ENCODE assay signal across 12 cellular contexts in genomic region chr15:66705277-66705927, GRCh38. TPM values are rescaled to one million over a fixed set of nuclear protein-coding genes. Genes with fewer than 3 reads are reported as not detected.
DNase-seq lines count a peak whose midpoint lies in the region; ATAC-seq and TF ChIP-seq lines count a peak whose summit lies in the region.
"Had no signal": no experiment of that assay in that cellular context is flagged by ENCODE, and none has a peak within 500 bp of the region (broad histone marks: within the 10 kb centered on the region; RNA-seq: fewer than 3 reads in every experiment).

No MANE protein-coding gene starts in this region.

- H3K4me1 ChIP-seq in A673 (ENCODE audit: insufficient read depth, low read length, poor library complexity, severe bottlenecking) (peaks cover 42% of the 10 kb centered on the region), HUES64 (ENCODE audit: insufficient read depth, low read length) (peaks cover 24% of the 10 kb centered on the region), muscle layer of colon (ENCODE audit: insufficient read depth, low read length) (peaks cover 49% of the 10 kb centered on the region)

- no peaks in the 10 kb centered on the region for H3K36me3 Mint-ChIP-seq in natural killer cell treated with Interleukin-12 subunit alpha and Interleukin-12 subunit beta and Interleukin-15 and Interleukin-18, amount 100 ng/mL, for 72 hours

- 74% methylated on average over 3 of the region's 3 CpGs for WGBS in HUES64

- no peaks in the 10 kb centered on the region for H3K9me3 Mint-ChIP-seq in natural killer cell treated with Interleukin-12 subunit alpha and Interleukin-12 subunit beta and Interleukin-15 and Interleukin-18, amount 100 ng/mL, for 72 hours
- H3K9me3 Mint-ChIP-seq: CD4-positive, alpha-beta memory T cell had no signal

- peak overlapping the region; percentile 75 for H3K27ac ChIP-seq in A673 (ENCODE audit: low read depth, low read length, poor library complexity, severe bottlenecking)
- H3K27ac ChIP-seq in HUES64 (ENCODE audit: low read depth, low read length): no peak overlapping the region
- H3K27ac ChIP-seq in coronary artery: peak overlapping the region; percentile 83 to 96
- peak overlapping the region; percentile 59 for H3K27ac ChIP-seq in muscle layer of colon (ENCODE audit: low read depth, low read length)
- H3K27ac ChIP-seq: WERI-Rb-1 had no signal

- H3K27me3 Mint-ChIP-seq in natural killer cell treated with Interleukin-12 subunit alpha and Interleukin-12 subunit beta and Interleukin-15 and Interleukin-18, amount 100 ng/mL, for 72 hours: peaks cover 22 to 26% of the 10 kb centered on the region in 2 donors

- intact Hi-C loops in A673 (cut with micrococcal nuclease; ENCODE audit: unreplicated experiment): no loop called here

- no peak for ATAC-seq in natural killer cell treated with Interleukin-12 subunit alpha and Interleukin-12 subunit beta and Interleukin-15 and Interleukin-18, amount 100 ng/mL, for 72 hours
- ATAC-seq in HG03045 (IDR thresholded peaks at IDR 0.05; ENCODE audit: unreplicated experiment): no peak

- H3K4me3 Mint-ChIP-seq in natural killer cell treated with Interleukin-12 subunit alpha and Interleukin-12 subunit beta and Interleukin-15 and Interleukin-18, amount 100 ng/mL, for 72 hours: no peak overlapping the region

- H3K4me3 ChIP-seq in A673 (ENCODE audit: low read depth, low read length, poor library complexity, severe bottlenecking): peak overlapping the region; percentile 63
- H3K4me3 ChIP-seq in HUES64 (ENCODE audit: low read length): peak overlapping the region; percentile 86; the same call in 1 of the 2 replicates
- H3K4me3 ChIP-seq in coronary artery: peak overlapping the region; percentile 93
- peak overlapping the region in 1 of 2 donors; percentile 92 for H3K4me3 ChIP-seq in muscle layer of colon (ENCODE audit: low read depth in 1 of 2, low read length in 2 of 2)

- CTCF ChIA-PET in A673 (lab: Charles Lee): no interaction called here

- no peak for TF ChIP-seq CTCF in A673 (conservative IDR thresholded peaks at IDR 0.05; ENCODE audit: low read depth, low read length)
- no peak for TF ChIP-seq CTCF in coronary artery (IDR thresholded peaks at IDR 0.05)

- H3K9me3 ChIP-seq in A673 (ENCODE audit: low read depth, low read length, poor library complexity, severe bottlenecking): no peaks in the 10 kb centered on the region
- no peaks in the 10 kb centered on the region for H3K9me3 ChIP-seq in HUES64 (ENCODE audit: insufficient read depth, low read depth, low read length)
- no peaks in the 10 kb centered on the region for H3K9me3 ChIP-seq in muscle layer of colon (ENCODE audit: low read length)

- H3K27me3 ChIP-seq in A673 (replicated peaks; ENCODE audit: insufficient read depth, low read depth, low read length, poor library complexity): no peaks in the 10 kb centered on the region
- H3K27me3 ChIP-seq in HUES64 (ENCODE audit: insufficient read depth, low read length): peaks cover 33% of the 10 kb centered on the region
- no peaks in the 10 kb centered on the region for H3K27me3 ChIP-seq in muscle layer of colon (ENCODE audit: control insufficient read depth in 1 of 2, insufficient read depth in 2 of 2, low read length in 2 of 2)

- no peak overlapping the region for H3K27ac Mint-ChIP-seq in natural killer cell treated with Interleukin-12 subunit alpha and Interleukin-12 subunit beta and Interleukin-15 and Interleukin-18, amount 100 ng/mL, for 72 hours

- POLR2A ChIA-PET in A673 (lab: Charles Lee; ENCODE audit: low non-redundant PET): interaction anchor here (0.7 kb wide), 1 partner anchor 74 kb away, joined by 3 read pairs; no protein-coding TSS in a partner anchor

- DNase-seq in A673 (ENCODE audit: low spot score) (no peak), coronary artery (ENCODE audit: low spot score) (no peak), NCI-H187 treated with DMSO at 0.1 percent for 48 hours (lab: John Stamatoyannopoulos, UW) (no peak), AG08396 (ENCODE audit: low spot score) (no peak)
- DNase-seq in natural killer cell treated with Interleukin-12 subunit alpha and Interleukin-12 subunit beta and Interleukin-15 and Interleukin-18, amount 100 ng/mL, for 72 hours (ENCODE audit: low spot score): no peak
- DNase-seq: activated gamma-delta T cell; CD4-positive, alpha-beta memory T cell; stimulated activated naive CD4-positive, alpha-beta T cell treated with Interleukin-2 at 50 U/mL for 16 hours; WERI-Rb-1 had no signal

- 0 out of 2 replicates have a peak overlapping the region, but pooled peaks have one; percentile 2 for H3K9ac ChIP-seq in HUES64 (ENCODE audit: low read depth, low read length)
- H3K9ac ChIP-seq in muscle layer of colon (ENCODE audit: low read length): no peak overlapping the region

- BruUV-seq in A673 (replicated peaks; lab: Mats Ljungman, UMichigan): no TSS peak

- peaks cover 17 to 20% of the 10 kb centered on the region in 2 donors for H3K4me1 Mint-ChIP-seq in natural killer cell treated with Interleukin-12 subunit alpha and Interleukin-12 subunit beta and Interleukin-15 and Interleukin-18, amount 100 ng/mL, for 72 hours (ENCODE audit: low read depth in 2 of 2)

- H3K36me3 ChIP-seq in A673 (ENCODE audit: insufficient read depth, low read length, poor library complexity, severe bottlenecking) (peaks cover 8% of the 10 kb centered on the region), HUES64 (ENCODE audit: insufficient read depth, low read length) (no peaks in the 10 kb centered on the region), muscle layer of colon (ENCODE audit: insufficient read depth, low read length) (no peaks in the 10 kb centered on the region)

RNA-seq across cellular contexts. Expression of gene SMAD6, which starts 3.4 kb away (rescaled TPM):
- total RNA-seq in A673 (2021): 50.1 and 63.9 TPM in 2 replicates
- polyA plus RNA-seq in HUES64 (2013, experiment 1 of 2): 3.8 TPM
- 4.2 TPM for polyA plus RNA-seq in HUES64 (2013, experiment 2 of 2)
- total RNA-seq in natural killer cell treated with Interleukin-12 subunit alpha and Interleukin-12 subunit beta and Interleukin-15 and Interleukin-18, amount 100 ng/mL, for 72 hours: 1 to 10 TPM in 1 of 2 donors, under 1 TPM in 1; 0.33 to 1.1 TPM
- polyA plus RNA-seq: CD4-positive, alpha-beta memory T cell had no signal

Comparison
In these comparisons a context has a peak if more than half of its experiments do, and no peak if none do; other contexts are left out.
1. RNA of gene SMAD6, which starts 3.4 kb away (total RNA-seq): 50.1 to 63.9 TPM in A673; 0.33 to 1.1 TPM in natural killer cell treated with Interleukin-12 subunit alpha and Interleukin-12 subunit beta and Interleukin-15 and Interleukin-18, amount 100 ng/mL, for 72 hours; every median in the first group is over 10 times any median in the second.